In the genomic region with DNA sequence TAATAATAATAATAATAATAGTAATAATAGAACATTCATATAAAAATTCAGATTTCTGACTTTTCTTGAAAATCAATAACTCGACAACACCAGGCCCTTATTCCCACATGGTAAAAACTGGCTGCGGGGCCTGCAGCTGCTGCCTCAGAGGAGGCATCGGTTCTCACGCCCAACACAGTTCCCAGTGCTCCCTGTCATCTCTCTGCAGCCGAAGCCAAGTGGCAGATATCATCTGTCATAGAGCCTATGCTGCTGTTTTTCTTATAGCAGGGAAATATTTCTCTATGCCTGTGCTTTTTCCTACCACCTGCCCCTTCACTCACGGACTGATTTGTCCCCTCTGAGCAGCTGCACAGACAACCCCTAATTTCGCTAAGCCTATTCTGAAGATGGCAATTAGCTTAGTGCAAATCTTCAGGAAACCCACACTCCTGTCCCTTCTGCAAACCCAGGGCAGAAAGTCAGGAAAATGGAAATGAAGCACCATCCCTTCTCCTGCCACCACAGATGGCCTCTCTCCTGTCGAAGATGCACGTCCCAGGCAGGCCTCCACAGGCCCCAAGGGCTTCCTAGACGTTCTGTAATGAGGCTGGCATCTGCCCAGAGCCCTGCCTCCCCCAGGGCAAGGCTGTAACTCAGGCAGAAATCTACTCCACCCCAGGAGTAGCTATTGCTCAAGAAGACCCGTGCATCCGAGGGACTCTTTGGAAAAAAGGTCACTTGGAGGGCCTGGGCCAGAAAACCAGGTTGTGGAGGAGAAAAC, we compare ENCODE assay signal across 14 cellular contexts.
DNase-seq lines count a peak whose midpoint lies in the region; ATAC-seq, FAIRE-seq and TF ChIP-seq lines count a peak whose summit lies in the region.
"Had no signal": no experiment of that assay in that cellular context is flagged by ENCODE, and none has a peak within 500 bp of the region (broad histone marks: within the 10 kb centered on the region; RNA-seq: fewer than 3 reads in every experiment).

No MANE protein-coding gene starts in this region.

- peaks cover 11% of the 10 kb centered on the region; the same call in 1 of the 2 replicates for H3F3A ChIP-seq in PC-9 (ENCODE audit: insufficient read depth, low read depth)

- intact Hi-C loops in PC-9 (cut with micrococcal nuclease; ENCODE audit: unreplicated experiment), result no loop called here
- intact Hi-C loops in HepG2 (cut with micrococcal nuclease; ENCODE audit: unreplicated experiment), result no loop called here

- no peak overlapping the region for H3K9ac ChIP-seq in HepG2 (ENCODE audit: insufficient read depth, low read depth, low read length)

- H3K4me3 ChIP-seq in PC-9 (no peak overlapping the region), gastroesophageal sphincter (no peak overlapping the region), skeletal muscle cell (ENCODE audit: low read depth, low read length) (no peak overlapping the region), HepG2 (replicated peaks in 1 of 3; ENCODE audit: insufficient read depth in 1 of 3, low read depth in 2 of 3, low read length in 3 of 3) (no peak overlapping the region), Peyer's patch (no peak overlapping the region)
- H3K4me3 ChIP-seq: body of pancreas had no signal

- no peaks in the 10 kb centered on the region for H3K36me3 ChIP-seq in PC-9 (ENCODE audit: low read depth)
- H3K36me3 ChIP-seq in gastroesophageal sphincter, result no peaks in the 10 kb centered on the region
- no peaks in the 10 kb centered on the region for H3K36me3 ChIP-seq in HepG2 (replicated peaks in 1 of 2; ENCODE audit: control insufficient read depth in 1 of 2, insufficient read depth in 2 of 2, low read length in 2 of 2)
- no peaks in the 10 kb centered on the region for H3K36me3 ChIP-seq in Peyer's patch

- H3K4me1 ChIP-seq in PC-9 (replicated peaks; ENCODE audit: insufficient read depth) (peaks cover 41% of the 10 kb centered on the region), gastroesophageal sphincter (peaks cover 0 to 37% (median 9%) of the 10 kb centered on the region in 3 donors), HepG2 (ENCODE audit: insufficient read depth, low read length) (peaks cover 14% of the 10 kb centered on the region), Peyer's patch (no peaks in the 10 kb centered on the region)
- H3K4me1 ChIP-seq: body of pancreas had no signal

- CTCF ChIA-PET in PC-9 (lab: Charles Lee), result interaction anchor here (0.6 kb wide), 1 partner anchor 911 kb away, joined by 5 read pairs; no protein-coding TSS in a partner anchor
- CTCF ChIA-PET in HepG2 (lab: Yijun Ruan, JAX; ENCODE audit: low intra/inter-chr PET ratio, low total read pairs), result no interaction called here

- H3K9me3 ChIP-seq in PC-9 (ENCODE audit: insufficient read depth, low read depth), result no peaks in the 10 kb centered on the region
- no peaks in the 10 kb centered on the region for H3K9me3 ChIP-seq in gastroesophageal sphincter
- H3K9me3 ChIP-seq in HepG2 (ENCODE audit: low read length), result no peaks in the 10 kb centered on the region
- H3K9me3 ChIP-seq in Peyer's patch, result no peaks in the 10 kb centered on the region
- H3K9me3 ChIP-seq: body of pancreas had no signal

- TF ChIP-seq POLR2A in gastroesophageal sphincter (IDR thresholded peaks at IDR 0.05), result no peak
- no peak for TF ChIP-seq POLR2A in HepG2 (IDR thresholded peaks at IDR 0.05; ENCODE audit: insufficient read depth in 1 of 2, low read depth in 2 of 2, low read length in 2 of 2)
- TF ChIP-seq POLR2A in Peyer's patch (IDR thresholded peaks at IDR 0.05), result no peak

- no peaks in the 10 kb centered on the region for H3K79me2 ChIP-seq in PC-9 (ENCODE audit: low read depth)
- H3K79me2 ChIP-seq in HepG2 (ENCODE audit: insufficient read depth, low read length), result no peaks in the 10 kb centered on the region

- no peak for TF ChIP-seq RAD21 in HepG2 (CRISPR knock-in tag; IDR thresholded peaks at IDR 0.05)

- ATAC-seq in gastroesophageal sphincter, result peak; percentile 65
- ATAC-seq in HG03442 (IDR thresholded peaks at IDR 0.05; ENCODE audit: unreplicated experiment), result no peak
- ATAC-seq in HepG2, result no peak
- ATAC-seq: body of pancreas, left lobe of liver, PC-3 had no signal

- H3K9me2 ChIP-seq in PC-9 (ENCODE audit: insufficient read depth), result no peaks in the 10 kb centered on the region

- TF ChIP-seq EP300 in gastroesophageal sphincter (IDR thresholded peaks at IDR 0.05) (no peak), HepG2 (IDR thresholded peaks at IDR 0.05; ENCODE audit: low read depth in 2 of 2, low read length in 2 of 2) (no peak), HepG2 (CRISPR knock-in tag; IDR thresholded peaks at IDR 0.05; ENCODE audit: borderline replicate concordance) (no peak)

- BruUV-seq in PC-9 (replicated peaks; lab: Mats Ljungman, UMichigan) (no TSS peak), HepG2 (replicated peaks; lab: Mats Ljungman, UMichigan) (no TSS peak)

- POLR2A ChIA-PET in PC-9 (lab: Charles Lee; ENCODE audit: unreplicated experiment), result interaction anchor here (0.6 kb wide), 1 partner anchor 273 kb away, joined by 5 read pairs; no protein-coding TSS in a partner anchor
- POLR2A ChIA-PET in HepG2 (lab: Yijun Ruan, JAX), result no interaction called here

- no peaks in the 10 kb centered on the region for H4K20me1 ChIP-seq in PC-9 (ENCODE audit: insufficient read depth)
- H4K20me1 ChIP-seq in HepG2 (ENCODE audit: insufficient read depth, low read length), result no peaks in the 10 kb centered on the region

- H3K4me2 ChIP-seq in PC-9 (peak overlapping the region; percentile 40), HepG2 (ENCODE audit: low read depth, low read length) (no peak overlapping the region)

- WGBS in gastroesophageal sphincter (ENCODE audit: low coverage in 1 of 2), 2 donors, result 60 to 84% methylated on average over 1 to 7 of the region's 12 CpGs
- WGBS in HepG2 (ENCODE audit: low lambda C conversion rate), result 83% methylated on average over 12 of the region's 12 CpGs

- no peak overlapping the region for H2AFZ ChIP-seq in PC-9
- no peak overlapping the region for H2AFZ ChIP-seq in HepG2 (ENCODE audit: low read length)

- FAIRE-seq in HepG2 (lab: Jason Lieb, UNC), result no peak

- H3K27me3 ChIP-seq in PC-9 (ENCODE audit: insufficient read depth, low read depth) (no peaks in the 10 kb centered on the region), gastroesophageal sphincter (no peaks in the 10 kb centered on the region), HepG2 (ENCODE audit: control insufficient read depth in 1 of 2, insufficient read depth in 2 of 2, low read length in 2 of 2) (no peaks in the 10 kb centered on the region), Peyer's patch (no peaks in the 10 kb centered on the region)
- H3K27me3 ChIP-seq: body of pancreas had no signal

- TF ChIP-seq CTCF in PC-9 (conservative IDR thresholded peaks at IDR 0.05) (no peak), gastroesophageal sphincter (IDR thresholded peaks at IDR 0.05) (no peak), HepG2 (CRISPR knock-in tag; IDR thresholded peaks at IDR 0.05) (no peak), Peyer's patch (IDR thresholded peaks at IDR 0.05) (no peak)

- in situ Hi-C loops in HepG2 (cut with HindIII; ENCODE audit: extremely low pct_ligation_motif_present, low pct_unique_long_range_greater_than_20kb), result loop anchor here (10.0 to 25.0 kb wide), 2 partner anchors 154 to 467 kb away; no protein-coding TSS in a partner anchor

- DNase-seq in H4 (ENCODE audit: low spot score) (peak; percentile 33), PC-9 (peak; percentile 72 to 78), skeletal muscle cell (ENCODE audit: low read depth) (peak; percentile 16), HepG2 (ENCODE audit: low spot score) (no peak), Peyer's patch (no peak)
- no peak for DNase-seq in central memory CD4-positive, alpha-beta T cell
- DNase-seq: activated B cell treated with CpG ODN at 0.5 μM for 24 hours, body of pancreas, NCI-H1092, PC-3, posterior cingulate gyrus had no signal

- H3K27ac ChIP-seq in PC-9 (0 out of 2 replicates have a peak overlapping the region, but pooled peaks have one; percentile 10), gastroesophageal sphincter (no peak overlapping the region), HepG2 (ENCODE audit: extremely low read length, insufficient read depth, low read length) (no peak overlapping the region), Peyer's patch (no peak overlapping the region)
- H3K27ac ChIP-seq: body of pancreas had no signal

TF ChIP-seq in HepG2, 621 proteins besides CTCF, POLR2A, EP300 and RAD21 (continues in another document):
- TF ChIP-seq SATB2 (CRISPR knock-in tag; IDR thresholded peaks at IDR 0.05), result no peak
- no peak for TF ChIP-seq PHF5A (CRISPR knock-in tag; IDR thresholded peaks at IDR 0.05; ENCODE audit: low read depth, unreplicated experiment)

Comparison
In these comparisons a context has a peak if more than half of its experiments do, and no peak if none do; other contexts are left out.
1. DNase-seq: peak in H4 (single experiment), PC-9 (2 of 2) and skeletal muscle cell (single experiment); none in central memory CD4-positive, alpha-beta T cell (single experiment), HepG2 (single experiment) and Peyer's patch (0 of 3).